Comparison of ENCODE assay signal across 34 cellular contexts in the genomic region with DNA sequence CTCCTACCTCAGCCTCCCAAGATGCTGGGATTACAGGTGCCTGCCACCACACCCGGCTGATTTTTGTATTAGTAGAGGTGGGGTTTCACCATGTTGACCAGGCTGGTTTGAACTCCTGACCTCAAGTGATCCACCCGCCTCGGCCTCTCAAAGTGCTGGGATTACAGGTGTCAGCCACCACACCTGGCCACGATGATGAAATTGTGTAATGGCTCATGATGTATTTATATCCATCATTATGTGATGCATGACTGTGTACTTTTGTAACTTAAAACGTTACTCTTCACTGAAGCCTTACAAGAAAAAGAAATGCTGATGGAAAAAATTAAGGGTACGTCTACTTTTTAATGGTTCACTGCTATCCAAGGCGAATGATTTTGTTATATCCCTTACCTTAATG. TPM values are rescaled to one million over a fixed set of nuclear protein-coding genes. Genes with fewer than 3 reads are reported as not detected.
"Had no signal": no experiment of that assay in that cellular context is flagged by ENCODE, and none has a peak within 500 bp of the region (broad histone marks: within the 10 kb centered on the region; RNA-seq: fewer than 3 reads in every experiment).

No MANE protein-coding gene starts in this region.

- H3K27ac Mint-ChIP-seq: activated CD4-positive, alpha-beta T cell treated with anti-CD3 and anti-CD28 coated beads for 36 hours; activated CD4-positive, alpha-beta T cell treated with anti-CD3 and anti-CD28 coated beads, Interleukin-2, amount 10 ng/mL, durations not matched to agents 24 days and 14 days; activated naive CD4-positive, alpha-beta T cell treated with anti-CD3 and anti-CD28 coated beads for 36 hours; activated naive CD4-positive, alpha-beta T cell treated with anti-CD3 and anti-CD28 coated beads, Interleukin-2, amount 50 U/mL, for 24 hours; activated naive CD8-positive, alpha-beta T cell treated with anti-CD3 and anti-CD28 coated beads for 36 hours; activated naive CD8-positive, alpha-beta T cell treated with anti-CD3 and anti-CD28 coated beads, Interleukin-2, amount 50 U/mL, for 24 hours; activated T-helper 1 cell treated with anti-CD3 and anti-CD28 coated beads, Interleukin-12 subunit alpha, Interleukin-12 subunit beta, Interleukin-2, Interleukin-4 antibody, amounts not matched to agents 30 ng/mL and 10 ng/mL and 1 ng/mL, durations not matched to agents 14 hours and 24 hours and 36 hours; activated T-helper 2 cell treated with anti-CD3 and anti-CD28 coated beads, Interferon-gamma antibody, Interleukin-2, Interleukin-4, amounts not matched to agents 10 μg/mL and 5 μg/mL and 100 μg/mL, durations not matched to agents 14 hours and 24 hours and 36 hours; effector memory CD8-positive, alpha-beta T cell had no signal

- H3K27me3 ChIP-seq: adrenal gland, body of pancreas, esophagus muscularis mucosa, foreskin keratinocyte, gastroesophageal sphincter, heart right ventricle had no signal

- FAIRE-seq: colon had no signal

- H3K27me3 Mint-ChIP-seq: activated CD4-positive, alpha-beta T cell treated with anti-CD3 and anti-CD28 coated beads for 36 hours; activated CD4-positive, alpha-beta T cell treated with anti-CD3 and anti-CD28 coated beads, Interleukin-2, amount 10 ng/mL, durations not matched to agents 24 days and 14 days; activated naive CD4-positive, alpha-beta T cell treated with anti-CD3 and anti-CD28 coated beads, Interleukin-2, amount 50 U/mL, for 24 hours; activated naive CD8-positive, alpha-beta T cell treated with anti-CD3 and anti-CD28 coated beads for 36 hours; activated naive CD8-positive, alpha-beta T cell treated with anti-CD3 and anti-CD28 coated beads, Interleukin-2, amount 50 U/mL, for 24 hours; effector memory CD8-positive, alpha-beta T cell had no signal

- H3K4me3 Mint-ChIP-seq: activated CD4-positive, alpha-beta T cell treated with anti-CD3 and anti-CD28 coated beads for 36 hours; activated CD4-positive, alpha-beta T cell treated with anti-CD3 and anti-CD28 coated beads, Interleukin-2, amount 10 ng/mL, durations not matched to agents 24 days and 14 days; activated naive CD4-positive, alpha-beta T cell treated with anti-CD3 and anti-CD28 coated beads for 36 hours; activated naive CD4-positive, alpha-beta T cell treated with anti-CD3 and anti-CD28 coated beads, Interleukin-2, amount 50 U/mL, for 24 hours; activated naive CD8-positive, alpha-beta T cell treated with anti-CD3 and anti-CD28 coated beads for 36 hours; activated naive CD8-positive, alpha-beta T cell treated with anti-CD3 and anti-CD28 coated beads, Interleukin-2, amount 50 U/mL, for 24 hours; activated T-helper 1 cell treated with anti-CD3 and anti-CD28 coated beads, Interleukin-12 subunit alpha, Interleukin-12 subunit beta, Interleukin-2, Interleukin-4 antibody, amounts not matched to agents 30 ng/mL and 10 ng/mL and 1 ng/mL, durations not matched to agents 14 hours and 24 hours and 36 hours; effector memory CD8-positive, alpha-beta T cell had no signal

- ATAC-seq: activated CD4-positive, alpha-beta T cell treated with anti-CD3 and anti-CD28 coated beads for 36 hours; activated naive CD8-positive, alpha-beta T cell treated with anti-CD3 and anti-CD28 coated beads, Interleukin-2, amount 50 U/mL, for 24 hours; body of pancreas; effector memory CD8-positive, alpha-beta T cell; foreskin keratinocyte; gastroesophageal sphincter; heart right ventricle had no signal

- H3K9me3 ChIP-seq: adrenal gland, body of pancreas, esophagus muscularis mucosa, gastroesophageal sphincter, heart right ventricle had no signal

- H3K9me3 Mint-ChIP-seq: activated CD4-positive, alpha-beta T cell treated with anti-CD3 and anti-CD28 coated beads, Interleukin-2, amount 10 ng/mL, durations not matched to agents 24 days and 14 days; activated naive CD4-positive, alpha-beta T cell treated with anti-CD3 and anti-CD28 coated beads for 36 hours; activated naive CD4-positive, alpha-beta T cell treated with anti-CD3 and anti-CD28 coated beads, Interleukin-2, amount 50 U/mL, for 24 hours; activated naive CD8-positive, alpha-beta T cell treated with anti-CD3 and anti-CD28 coated beads for 36 hours; activated naive CD8-positive, alpha-beta T cell treated with anti-CD3 and anti-CD28 coated beads, Interleukin-2, amount 50 U/mL, for 24 hours; activated T-helper 1 cell treated with anti-CD3 and anti-CD28 coated beads, Interleukin-12 subunit alpha, Interleukin-12 subunit beta, Interleukin-2, Interleukin-4 antibody, amounts not matched to agents 30 ng/mL and 10 ng/mL and 1 ng/mL, durations not matched to agents 14 hours and 24 hours and 36 hours; activated T-helper 2 cell treated with anti-CD3 and anti-CD28 coated beads, Interferon-gamma antibody, Interleukin-2, Interleukin-4, amounts not matched to agents 10 μg/mL and 5 μg/mL and 100 μg/mL, durations not matched to agents 14 hours and 24 hours and 36 hours; effector memory CD8-positive, alpha-beta T cell had no signal

- H3K4me3 ChIP-seq: adrenal gland, body of pancreas, esophagus muscularis mucosa, gastroesophageal sphincter, heart right ventricle had no signal

- DNase-seq: activated CD4-positive, alpha-beta T cell treated with anti-CD3 and anti-CD28 coated beads for 36 hours; activated CD4-positive, alpha-beta T cell treated with anti-CD3 and anti-CD28 coated beads, Interleukin-2, amount 10 ng/mL, durations not matched to agents 24 days and 14 days; activated CD4-positive, alpha-beta T cell treated with anti-CD3 and anti-CD28 coated beads, Interleukin-2, amount 50 U/mL, for 4 hours; activated CD4-positive, CD25-positive, alpha-beta regulatory T cell; activated CD4-positive, CD25-positive, alpha-beta regulatory T cell treated with anti-CD3 and anti-CD28 coated beads, Interleukin-2, amount 50 U/mL, for 72 hours; activated CD8-positive, alpha-beta memory T cell treated with anti-CD3 and anti-CD28 coated beads, Interleukin-2, amount 50 U/mL, for 48 hours; activated effector memory CD4-positive, alpha-beta T cell treated with anti-CD3 and anti-CD28 coated beads, Interleukin-2, amount 50 U/mL, for 16 hours; activated naive CD4-positive, alpha-beta T cell treated with anti-CD3 and anti-CD28 coated beads for 36 hours; activated naive CD8-positive, alpha-beta T cell treated with anti-CD3 and anti-CD28 coated beads for 36 hours; activated naive CD8-positive, alpha-beta T cell treated with anti-CD3 and anti-CD28 coated beads, Interleukin-2, amount 50 U/mL, for 24 hours; activated T-cell treated with anti-CD3 and anti-CD28 coated beads for 4 hours; activated T-cell treated with anti-CD3 and anti-CD28 coated beads, Interleukin-2, amount 50 U/mL, for 48 hours; adrenal gland; amygdala; aorta; body of pancreas; caudate nucleus; cortex of kidney; dermis blood vessel endothelial cell; effector CD4-positive, alpha-beta T cell; effector memory CD8-positive, alpha-beta T cell; erythroblast; foreskin keratinocyte; heart right ventricle; T-helper 1 cell; T-helper 2 cell had no signal

- H3K27ac ChIP-seq: adrenal gland, body of pancreas, esophagus muscularis mucosa, foreskin keratinocyte, gastroesophageal sphincter, heart right ventricle had no signal

RNA-seq across cellular contexts. Expression of a gene that starts 27.1 kb away (rescaled TPM):
- total RNA-seq: activated CD4-positive, alpha-beta T cell treated with anti-CD3 and anti-CD28 coated beads for 36 hours; adrenal gland; aorta; body of pancreas; chondrocyte; dermis blood vessel endothelial cell; esophagus muscularis mucosa; glomerular endothelial cell; heart right ventricle had no signal
